12 cellular contexts compared by ENCODE assay signal in the genomic region with DNA sequence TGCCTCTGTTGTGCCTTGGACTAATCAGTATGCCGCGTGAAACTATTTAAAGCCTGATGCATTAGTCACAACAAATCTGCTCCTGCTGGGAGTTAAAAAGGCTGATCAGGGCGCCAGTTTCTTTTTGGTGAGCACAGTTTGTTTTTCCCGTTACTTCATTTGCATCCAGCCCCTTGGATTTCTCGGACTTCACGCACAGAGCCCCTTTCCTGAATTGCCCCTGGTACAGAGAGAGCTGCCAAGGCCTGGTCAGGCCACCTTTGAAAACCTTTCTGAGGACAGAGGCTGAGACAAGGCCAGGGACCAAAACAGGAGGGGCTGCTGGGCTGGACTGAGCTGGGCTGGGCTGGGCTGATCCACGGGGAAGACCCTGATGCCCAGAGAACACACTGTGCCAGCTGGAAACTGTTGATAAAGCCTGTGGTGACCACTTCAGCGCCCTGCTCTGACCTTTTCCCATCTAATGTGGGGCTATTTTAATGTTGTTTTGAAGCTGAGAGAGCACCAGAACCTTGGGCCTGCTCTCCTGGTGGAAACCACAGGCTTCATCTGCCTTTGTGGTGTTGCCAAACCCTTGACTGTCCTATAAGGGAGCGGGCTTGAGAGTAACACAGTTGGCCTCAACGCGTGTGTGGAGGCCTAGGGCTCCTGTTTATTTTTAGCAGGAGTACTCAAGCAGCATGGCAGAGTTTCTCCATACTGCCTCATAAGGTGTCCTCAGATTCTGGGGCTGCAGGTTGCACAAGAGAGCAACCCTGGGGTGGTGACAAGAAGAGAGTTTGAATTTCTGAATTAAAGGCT. TPM values are rescaled to one million over a fixed set of nuclear protein-coding genes. Genes with fewer than 3 reads are reported as not detected.
A peak's percentile ranks its signal among the peaks of the same experiment; 100 is the strongest.
DNase-seq lines count a peak whose midpoint lies in the region; ATAC-seq and TF ChIP-seq lines count a peak whose summit lies in the region.
"Had no signal": no experiment of that assay in that cellular context is flagged by ENCODE, and none has a peak within 500 bp of the region (broad histone marks: within the 10 kb centered on the region; RNA-seq: fewer than 3 reads in every experiment).

No MANE protein-coding gene starts in this region.

- no peak overlapping the region for H3K14ac ChIP-seq in neuronal stem cell (ENCODE audit: low read length)

- H3K4me3 ChIP-seq in fibroblast of the aortic adventitia (ENCODE audit: low read depth, low read length) (no peak overlapping the region), neuronal stem cell (ENCODE audit: low read length in 2 of 2) (no peak overlapping the region), tibial artery (no peak overlapping the region)

- no CpG with 5 or more reads among the region's 11 CpGs for WGBS in neuronal stem cell (ENCODE audit: extremely low coverage in 2 of 2, insufficient read length in 2 of 2, insufficient replicate concordance in 1 of 2), 2 donors

- peaks cover 0 to 3% of the 10 kb centered on the region in 2 donors for H3K9me3 ChIP-seq in neuronal stem cell (replicated peaks in 1 of 2; ENCODE audit: control insufficient read depth in 2 of 2, insufficient read depth in 1 of 2, low read depth in 1 of 2, low read length in 2 of 2)
- no peaks in the 10 kb centered on the region for H3K9me3 ChIP-seq in tibial artery

- H2BK5ac ChIP-seq in neuronal stem cell (ENCODE audit: low read length), result no peak overlapping the region

- H3K18ac ChIP-seq in neuronal stem cell (ENCODE audit: low read length), result peak overlapping the region; percentile 41

- H3K27me3 ChIP-seq in neuronal stem cell (ENCODE audit: control insufficient read depth in 3 of 3, insufficient read depth in 3 of 3, low read depth in 1 of 3, low read length in 3 of 3) (no peaks in the 10 kb centered on the region), tibial artery (no peaks in the 10 kb centered on the region)

- H2BK15ac ChIP-seq in neuronal stem cell (ENCODE audit: low read length), result no peak overlapping the region

- H3K79me1 ChIP-seq in neuronal stem cell (ENCODE audit: low read depth, low read length), result no peaks in the 10 kb centered on the region

- H3K27ac ChIP-seq in angular gyrus (ENCODE audit: low read depth, low read length), result peak overlapping the region; percentile 44
- no peak overlapping the region for H3K27ac ChIP-seq in neuronal stem cell (replicated peaks; ENCODE audit: low read length)
- H3K27ac ChIP-seq in tibial artery, result peak overlapping the region; percentile 73 to 75

- H3K9ac ChIP-seq in neuronal stem cell (ENCODE audit: low read depth, low read length, poor library complexity), result no peak overlapping the region

- no peak for ATAC-seq in GM19035 (IDR thresholded peaks at IDR 0.05; ENCODE audit: unreplicated experiment)
- ATAC-seq in HG03139 (IDR thresholded peaks at IDR 0.05; ENCODE audit: unreplicated experiment), result no peak
- ATAC-seq in HG03439 (IDR thresholded peaks at IDR 0.05; ENCODE audit: unreplicated experiment), result no peak

- H3K4me1 ChIP-seq in neuronal stem cell (ENCODE audit: control insufficient read depth in 2 of 2, insufficient read depth in 1 of 2, low read depth in 1 of 2, low read length in 2 of 2) (peaks cover 11 to 29% of the 10 kb centered on the region in 2 donors), tibial artery (peaks cover 0 to 81% (median 42%) of the 10 kb centered on the region in 4 donors)

- peak overlapping the region; percentile 79 for H2AFZ ChIP-seq in neuronal stem cell (ENCODE audit: low read length)

- H3K36me3 ChIP-seq in neuronal stem cell (replicated peaks in 1 of 2; ENCODE audit: control insufficient read depth in 2 of 2, insufficient read depth in 2 of 2, low read length in 2 of 2) (no peaks in the 10 kb centered on the region), tibial artery (peaks cover 0 to 16% (median 8%) of the 10 kb centered on the region in 3 donors)

- H3K4ac ChIP-seq in neuronal stem cell (ENCODE audit: low read length), result no peak overlapping the region

- no peak overlapping the region for H2AK5ac ChIP-seq in neuronal stem cell (ENCODE audit: low read depth, low read length)

- H4K8ac ChIP-seq in neuronal stem cell (ENCODE audit: low read depth, low read length), result no peak overlapping the region

- H2BK12ac ChIP-seq in neuronal stem cell (ENCODE audit: low read length), result no peak overlapping the region

- DNase-seq in fibroblast of the aortic adventitia (ENCODE audit: low read depth) (peak; percentile 58), neuronal stem cell (ENCODE audit: low spot score) (no peak), tibial artery (peak in 1 of 2 donors; percentile 74), 8988T (no peak)
- DNase-seq: activated CD4-positive, CD25-positive, alpha-beta regulatory T cell treated with anti-CD3 and anti-CD28 coated beads, Interleukin-2, amount 50 U/mL, for 72 hours; COR-L47; naive B cell; NCI-H1930 had no signal

- no peak overlapping the region for H2BK120ac ChIP-seq in neuronal stem cell (ENCODE audit: low read depth, low read length)

- no peak overlapping the region for H4K91ac ChIP-seq in neuronal stem cell (ENCODE audit: low read depth, low read length, poor library complexity)

- H3K23ac ChIP-seq in neuronal stem cell (ENCODE audit: low read depth, low read length, poor library complexity), result no peak overlapping the region

- TF ChIP-seq CTCF in fibroblast of the aortic adventitia (IDR thresholded peaks at IDR 0.05; ENCODE audit: insufficient read depth, low read length) (no peak), tibial artery (IDR thresholded peaks at IDR 0.05) (no peak)

- intact Hi-C loops in tibial artery (cut with DNase I; ENCODE audit: low total_unique reads), result no loop called here

- H3K4me2 ChIP-seq in neuronal stem cell (ENCODE audit: insufficient read depth, low read length, poor library complexity, severe bottlenecking), result no peak overlapping the region

RNA-seq across cellular contexts. Expression of a gene that starts 44.2 kb away (rescaled TPM):
- total RNA-seq in fibroblast of the aortic adventitia (ENCODE audit: low replicate concordance), result 6.5 and 44.6 TPM in 2 replicates
- 3.2 TPM for polyA plus RNA-seq in neuronal stem cell (2013, experiment 1 of 2)
- polyA plus RNA-seq in neuronal stem cell (2013, experiment 2 of 2), result 3.3 TPM
